ENCODE assay signal across 1 cellular context in the genomic region with DNA sequence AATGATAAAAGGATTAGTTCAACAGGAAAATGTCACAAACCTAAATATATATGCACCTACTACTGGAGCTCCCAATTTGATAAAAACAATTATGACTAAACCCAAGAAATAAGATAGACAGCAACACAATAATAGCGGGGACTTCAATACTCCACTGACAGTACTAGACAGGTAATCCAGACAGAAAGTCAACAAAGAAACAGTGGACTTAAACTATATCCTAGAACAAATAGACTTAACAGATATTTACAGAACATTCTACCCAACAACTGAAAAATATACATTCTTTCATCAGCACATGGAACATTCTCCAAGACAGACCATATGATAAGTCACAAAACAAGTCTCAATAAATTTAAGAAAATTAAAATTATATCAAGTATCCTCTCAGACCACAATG.
A peak's percentile ranks its signal among the peaks of the same experiment; 100 is the strongest.
TF ChIP-seq lines count a peak whose summit lies in the region.

No MANE protein-coding gene starts in this region.

TF ChIP-seq in HepG2, 621 proteins besides CTCF, POLR2A, EP300 and RAD21 (continued from another document and continues in another):
- TF ChIP-seq, protein P1, sequence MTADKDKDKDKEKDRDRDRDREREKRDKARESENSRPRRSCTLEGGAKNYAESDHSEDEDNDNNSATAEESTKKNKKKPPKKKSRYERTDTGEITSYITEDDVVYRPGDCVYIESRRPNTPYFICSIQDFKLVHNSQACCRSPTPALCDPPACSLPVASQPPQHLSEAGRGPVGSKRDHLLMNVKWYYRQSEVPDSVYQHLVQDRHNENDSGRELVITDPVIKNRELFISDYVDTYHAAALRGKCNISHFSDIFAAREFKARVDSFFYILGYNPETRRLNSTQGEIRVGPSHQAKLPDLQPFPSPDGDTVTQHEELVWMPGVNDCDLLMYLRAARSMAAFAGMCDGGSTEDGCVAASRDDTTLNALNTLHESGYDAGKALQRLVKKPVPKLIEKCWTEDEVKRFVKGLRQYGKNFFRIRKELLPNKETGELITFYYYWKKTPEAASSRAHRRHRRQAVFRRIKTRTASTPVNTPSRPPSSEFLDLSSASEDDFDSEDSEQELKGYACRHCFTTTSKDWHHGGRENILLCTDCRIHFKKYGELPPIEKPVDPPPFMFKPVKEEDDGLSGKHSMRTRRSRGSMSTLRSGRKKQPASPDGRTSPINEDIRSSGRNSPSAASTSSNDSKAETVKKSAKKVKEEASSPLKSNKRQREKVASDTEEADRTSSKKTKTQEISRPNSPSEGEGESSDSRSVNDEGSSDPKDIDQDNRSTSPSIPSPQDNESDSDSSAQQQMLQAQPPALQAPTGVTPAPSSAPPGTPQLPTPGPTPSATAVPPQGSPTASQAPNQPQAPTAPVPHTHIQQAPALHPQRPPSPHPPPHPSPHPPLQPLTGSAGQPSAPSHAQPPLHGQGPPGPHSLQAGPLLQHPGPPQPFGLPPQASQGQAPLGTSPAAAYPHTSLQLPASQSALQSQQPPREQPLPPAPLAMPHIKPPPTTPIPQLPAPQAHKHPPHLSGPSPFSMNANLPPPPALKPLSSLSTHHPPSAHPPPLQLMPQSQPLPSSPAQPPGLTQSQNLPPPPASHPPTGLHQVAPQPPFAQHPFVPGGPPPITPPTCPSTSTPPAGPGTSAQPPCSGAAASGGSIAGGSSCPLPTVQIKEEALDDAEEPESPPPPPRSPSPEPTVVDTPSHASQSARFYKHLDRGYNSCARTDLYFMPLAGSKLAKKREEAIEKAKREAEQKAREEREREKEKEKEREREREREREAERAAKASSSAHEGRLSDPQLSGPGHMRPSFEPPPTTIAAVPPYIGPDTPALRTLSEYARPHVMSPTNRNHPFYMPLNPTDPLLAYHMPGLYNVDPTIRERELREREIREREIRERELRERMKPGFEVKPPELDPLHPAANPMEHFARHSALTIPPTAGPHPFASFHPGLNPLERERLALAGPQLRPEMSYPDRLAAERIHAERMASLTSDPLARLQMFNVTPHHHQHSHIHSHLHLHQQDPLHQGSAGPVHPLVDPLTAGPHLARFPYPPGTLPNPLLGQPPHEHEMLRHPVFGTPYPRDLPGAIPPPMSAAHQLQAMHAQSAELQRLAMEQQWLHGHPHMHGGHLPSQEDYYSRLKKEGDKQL (CRISPR knock-in tag; IDR thresholded peaks at IDR 0.05; ENCODE audit: low read depth): 0 out of 2 replicates have a peak, but pooled peaks have one; percentile 25
- TF ChIP-seq KMT2B (CRISPR knock-in tag; IDR thresholded peaks at IDR 0.05) (no peak), ELF4 (CRISPR knock-in tag; IDR thresholded peaks at IDR 0.05; ENCODE audit: borderline replicate concordance) (no peak), MEF2D (CRISPR knock-in tag; IDR thresholded peaks at IDR 0.05) (no peak), THAP11 (CRISPR knock-in tag; IDR thresholded peaks at IDR 0.05) (no peak), SIX4 (CRISPR knock-in tag; IDR thresholded peaks at IDR 0.05) (no peak), FOXJ3 (CRISPR knock-in tag; IDR thresholded peaks at IDR 0.05; ENCODE audit: borderline replicate concordance) (0 out of 2 replicates have a peak, but pooled peaks have one; percentile 21), NFIC (IDR thresholded peaks at IDR 0.05; ENCODE audit: low read length) (peak; percentile 40; the same call in 1 of the 2 replicates), SP5 (CRISPR knock-in tag; IDR thresholded peaks at IDR 0.05; ENCODE audit: borderline replicate concordance, low read depth) (no peak), RXRB (CRISPR knock-in tag; IDR thresholded peaks at IDR 0.05; ENCODE audit: borderline replicate concordance) (0 out of 2 replicates have a peak, but pooled peaks have one; percentile 34), ZBTB34 (CRISPR knock-in tag; IDR thresholded peaks at IDR 0.05) (no peak), HHEX (CRISPR knock-in tag; IDR thresholded peaks at IDR 0.05) (peak; percentile 91), HMG20A (CRISPR knock-in tag; IDR thresholded peaks at IDR 0.05; ENCODE audit: borderline replicate concordance) (peak; percentile 46; the same call in 1 of the 2 replicates), ZZZ3 (CRISPR knock-in tag; IDR thresholded peaks at IDR 0.05; ENCODE audit: borderline replicate concordance) (no peak), ZMYM4 (CRISPR knock-in tag; IDR thresholded peaks at IDR 0.05) (no peak), ADNP (CRISPR knock-in tag; IDR thresholded peaks at IDR 0.05) (no peak), HOXA9 (CRISPR knock-in tag; IDR thresholded peaks at IDR 0.05; ENCODE audit: borderline replicate concordance) (no peak), ZHX2 (IDR thresholded peaks at IDR 0.05; ENCODE audit: low read depth) (no peak), ZHX2 (CRISPR knock-in tag; IDR thresholded peaks at IDR 0.05; ENCODE audit: borderline replicate concordance) (no peak), ZKSCAN8 (CRISPR knock-in tag; IDR thresholded peaks at IDR 0.05; ENCODE audit: borderline replicate concordance) (no peak), ETV5 (CRISPR knock-in tag; IDR thresholded peaks at IDR 0.05; ENCODE audit: borderline replicate concordance) (no peak), TBX3 (IDR thresholded peaks at IDR 0.05; ENCODE audit: borderline replicate concordance) (peak; percentile 69; the same call in 1 of the 2 replicates), ZSCAN25 (CRISPR knock-in tag; IDR thresholded peaks at IDR 0.05) (no peak), SSRP1 (CRISPR knock-in tag; IDR thresholded peaks at IDR 0.05) (no peak), FUBP1 (CRISPR knock-in tag; IDR thresholded peaks at IDR 0.05; ENCODE audit: borderline replicate concordance) (no peak), SAP130 (CRISPR knock-in tag; IDR thresholded peaks at IDR 0.05; ENCODE audit: low read depth) (peak; percentile 27; the same call in 1 of the 2 replicates)
- TF ChIP-seq, protein P2, sequence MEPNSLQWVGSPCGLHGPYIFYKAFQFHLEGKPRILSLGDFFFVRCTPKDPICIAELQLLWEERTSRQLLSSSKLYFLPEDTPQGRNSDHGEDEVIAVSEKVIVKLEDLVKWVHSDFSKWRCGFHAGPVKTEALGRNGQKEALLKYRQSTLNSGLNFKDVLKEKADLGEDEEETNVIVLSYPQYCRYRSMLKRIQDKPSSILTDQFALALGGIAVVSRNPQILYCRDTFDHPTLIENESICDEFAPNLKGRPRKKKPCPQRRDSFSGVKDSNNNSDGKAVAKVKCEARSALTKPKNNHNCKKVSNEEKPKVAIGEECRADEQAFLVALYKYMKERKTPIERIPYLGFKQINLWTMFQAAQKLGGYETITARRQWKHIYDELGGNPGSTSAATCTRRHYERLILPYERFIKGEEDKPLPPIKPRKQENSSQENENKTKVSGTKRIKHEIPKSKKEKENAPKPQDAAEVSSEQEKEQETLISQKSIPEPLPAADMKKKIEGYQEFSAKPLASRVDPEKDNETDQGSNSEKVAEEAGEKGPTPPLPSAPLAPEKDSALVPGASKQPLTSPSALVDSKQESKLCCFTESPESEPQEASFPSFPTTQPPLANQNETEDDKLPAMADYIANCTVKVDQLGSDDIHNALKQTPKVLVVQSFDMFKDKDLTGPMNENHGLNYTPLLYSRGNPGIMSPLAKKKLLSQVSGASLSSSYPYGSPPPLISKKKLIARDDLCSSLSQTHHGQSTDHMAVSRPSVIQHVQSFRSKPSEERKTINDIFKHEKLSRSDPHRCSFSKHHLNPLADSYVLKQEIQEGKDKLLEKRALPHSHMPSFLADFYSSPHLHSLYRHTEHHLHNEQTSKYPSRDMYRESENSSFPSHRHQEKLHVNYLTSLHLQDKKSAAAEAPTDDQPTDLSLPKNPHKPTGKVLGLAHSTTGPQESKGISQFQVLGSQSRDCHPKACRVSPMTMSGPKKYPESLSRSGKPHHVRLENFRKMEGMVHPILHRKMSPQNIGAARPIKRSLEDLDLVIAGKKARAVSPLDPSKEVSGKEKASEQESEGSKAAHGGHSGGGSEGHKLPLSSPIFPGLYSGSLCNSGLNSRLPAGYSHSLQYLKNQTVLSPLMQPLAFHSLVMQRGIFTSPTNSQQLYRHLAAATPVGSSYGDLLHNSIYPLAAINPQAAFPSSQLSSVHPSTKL (CRISPR knock-in tag; IDR thresholded peaks at IDR 0.05): peak; percentile 68
- TF ChIP-seq, protein P3, sequence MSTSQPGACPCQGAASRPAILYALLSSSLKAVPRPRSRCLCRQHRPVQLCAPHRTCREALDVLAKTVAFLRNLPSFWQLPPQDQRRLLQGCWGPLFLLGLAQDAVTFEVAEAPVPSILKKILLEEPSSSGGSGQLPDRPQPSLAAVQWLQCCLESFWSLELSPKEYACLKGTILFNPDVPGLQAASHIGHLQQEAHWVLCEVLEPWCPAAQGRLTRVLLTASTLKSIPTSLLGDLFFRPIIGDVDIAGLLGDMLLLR (CRISPR knock-in tag; IDR thresholded peaks at IDR 0.05): no peak
- TF ChIP-seq, protein P4, sequence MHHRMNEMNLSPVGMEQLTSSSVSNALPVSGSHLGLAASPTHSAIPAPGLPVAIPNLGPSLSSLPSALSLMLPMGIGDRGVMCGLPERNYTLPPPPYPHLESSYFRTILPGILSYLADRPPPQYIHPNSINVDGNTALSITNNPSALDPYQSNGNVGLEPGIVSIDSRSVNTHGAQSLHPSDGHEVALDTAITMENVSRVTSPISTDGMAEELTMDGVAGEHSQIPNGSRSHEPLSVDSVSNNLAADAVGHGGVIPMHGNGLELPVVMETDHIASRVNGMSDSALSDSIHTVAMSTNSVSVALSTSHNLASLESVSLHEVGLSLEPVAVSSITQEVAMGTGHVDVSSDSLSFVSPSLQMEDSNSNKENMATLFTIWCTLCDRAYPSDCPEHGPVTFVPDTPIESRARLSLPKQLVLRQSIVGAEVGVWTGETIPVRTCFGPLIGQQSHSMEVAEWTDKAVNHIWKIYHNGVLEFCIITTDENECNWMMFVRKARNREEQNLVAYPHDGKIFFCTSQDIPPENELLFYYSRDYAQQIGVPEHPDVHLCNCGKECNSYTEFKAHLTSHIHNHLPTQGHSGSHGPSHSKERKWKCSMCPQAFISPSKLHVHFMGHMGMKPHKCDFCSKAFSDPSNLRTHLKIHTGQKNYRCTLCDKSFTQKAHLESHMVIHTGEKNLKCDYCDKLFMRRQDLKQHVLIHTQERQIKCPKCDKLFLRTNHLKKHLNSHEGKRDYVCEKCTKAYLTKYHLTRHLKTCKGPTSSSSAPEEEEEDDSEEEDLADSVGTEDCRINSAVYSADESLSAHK (CRISPR knock-in tag; IDR thresholded peaks at IDR 0.05; ENCODE audit: borderline replicate concordance): no peak
